8 cellular contexts compared by ENCODE assay signal in genomic region chr1:50080904-50081586, GRCh38.
DNase-seq lines count a peak whose midpoint lies in the region; ATAC-seq and TF ChIP-seq lines count a peak whose summit lies in the region.

No MANE protein-coding gene starts in this region.

- H3K27me3 ChIP-seq in HAP-1 (ENCODE audit: low read depth) = no peaks in the 10 kb centered on the region

- H3K4me1 ChIP-seq in HAP-1 = no peaks in the 10 kb centered on the region

- no peaks in the 10 kb centered on the region for H3K36me3 ChIP-seq in HAP-1 (replicated peaks)

- H3K9me3 ChIP-seq in HAP-1 = no peaks in the 10 kb centered on the region

- H3K4me3 ChIP-seq in HAP-1 (no peak overlapping the region), choroid plexus epithelial cell (ENCODE audit: low read depth, low read length) (no peak overlapping the region)

- TF ChIP-seq CTCF in C4-2B (conservative IDR thresholded peaks at IDR 0.05) (peak; percentile 73), choroid plexus epithelial cell (conservative IDR thresholded peaks at IDR 0.05; ENCODE audit: low read depth, low read length) (no peak)

- ATAC-seq in GM19351 (IDR thresholded peaks at IDR 0.05; ENCODE audit: unreplicated experiment) = no peak

- no peak overlapping the region for H3K27ac ChIP-seq in C4-2B

- DNase-seq in HAP-1 (ENCODE audit: low spot score in 2 of 2) (peak; percentile 14 to 15), NCI-H524 treated with DMSO at 0.1 percent for 48 hours (lab: John Stamatoyannopoulos, UW) (peak; percentile 53), choroid plexus epithelial cell (ENCODE audit: low read depth) (peak; percentile 1)
- no peak for DNase-seq in stimulated activated CD4-positive, alpha-beta T cell treated with anti-CD3 and anti-CD28 coated beads, Interleukin-1b, Interleukin-23, amount 100 ng/mL, for 48 hours
- no peak for DNase-seq in NK-92 treated with Interleukin-12 subunit alpha and Interleukin-12 subunit beta, amount 100 ng/mL, for 24 hours (lab: John Stamatoyannopoulos, UW)
- no peak for DNase-seq in activated CD4-positive, alpha-beta T cell treated with anti-CD3 and anti-CD28 coated beads, Interleukin-2, amount 50 U/mL, for 48 hours

- in situ Hi-C loops in HAP-1 (cut with MboI; ENCODE audit: low sequenced_read_pairs) = no loop called here

Comparison
In these comparisons a context has a peak if more than half of its experiments do, and no peak if none do; other contexts are left out.
1. DNase-seq: peak in HAP-1 (2 of 2), NCI-H524 treated with DMSO at 0.1 percent for 48 hours (single experiment) and choroid plexus epithelial cell (single experiment); none in stimulated activated CD4-positive, alpha-beta T cell treated with anti-CD3 and anti-CD28 coated beads, Interleukin-1b, Interleukin-23, amount 100 ng/mL, for 48 hours (single experiment), NK-92 treated with Interleukin-12 subunit alpha and Interleukin-12 subunit beta, amount 100 ng/mL, for 24 hours (single experiment) and activated CD4-positive, alpha-beta T cell treated with anti-CD3 and anti-CD28 coated beads, Interleukin-2, amount 50 U/mL, for 48 hours (0 of 2).